8 cellular contexts compared by ENCODE assay signal in the genomic region with DNA sequence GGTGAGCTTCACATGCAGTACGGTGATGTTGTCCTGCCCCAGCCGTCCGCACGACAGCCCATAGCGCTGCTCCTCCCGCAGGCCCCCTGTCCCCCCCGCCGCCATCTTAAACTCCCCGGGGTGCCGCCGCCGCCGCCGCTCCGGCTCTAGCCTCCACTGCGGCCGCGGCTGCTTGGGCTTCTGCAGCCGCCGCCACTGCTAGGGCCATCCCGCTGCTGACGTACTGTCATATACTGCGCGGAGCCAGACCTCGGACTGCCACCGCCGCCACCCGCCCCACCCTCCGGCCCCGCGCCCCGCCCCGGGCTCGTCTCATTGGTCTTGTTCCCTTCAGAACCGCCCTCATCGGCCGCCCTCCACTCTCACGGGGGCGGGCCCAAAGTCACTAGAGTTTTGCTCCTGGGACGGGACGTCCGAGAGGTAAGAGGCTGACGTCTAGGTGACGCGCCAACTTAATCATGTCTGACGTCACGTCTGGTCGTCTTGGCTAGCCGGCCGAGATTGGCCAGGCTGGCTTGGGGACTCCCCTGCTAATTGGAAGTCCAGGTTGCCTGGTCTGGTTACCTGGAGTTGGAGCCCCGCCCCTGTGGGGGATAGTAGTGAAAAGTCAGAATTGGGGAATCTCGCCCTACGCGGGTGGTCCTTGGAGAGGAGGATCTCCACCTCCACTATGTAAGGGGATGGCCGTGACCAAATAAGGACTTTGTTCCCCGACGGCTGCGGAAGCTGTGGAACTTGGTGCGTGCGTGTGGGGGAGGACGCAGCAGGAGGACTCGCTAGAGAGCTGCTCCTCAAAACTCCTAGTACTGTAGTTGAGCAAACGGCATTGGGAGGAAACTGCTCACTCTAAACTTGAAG. TPM values are rescaled to one million over a fixed set of nuclear protein-coding genes. Genes with fewer than 3 reads are reported as not detected.
DNase-seq lines count a peak whose midpoint lies in the region; ATAC-seq, FAIRE-seq and TF ChIP-seq lines count a peak whose summit lies in the region.

A gene (minus strand): TSS at position 235 of the 858 bp plus-strand sequence. CDS start 130 bp downstream, at position 105.

- H3K23ac ChIP-seq in H1 (ENCODE audit: insufficient read length), result no peak within 1 kb of the TSS

- H3K36me3 ChIP-seq in CD8-positive, alpha-beta memory T cell (ENCODE audit: insufficient read depth, low read length), result no peaks in the 10 kb centered on the region
- H3K36me3 ChIP-seq in NT2/D1 (ENCODE audit: insufficient read depth, insufficient read length, low read length), result peaks cover 4% of the 10 kb centered on the region
- no peaks in the 10 kb centered on the region for H3K36me3 ChIP-seq in H1 (ENCODE audit: control insufficient read depth in 2 of 4, insufficient read depth in 4 of 4, low read length in 3 of 4)

- no peak for TF ChIP-seq RAD21 in H1 (IDR thresholded peaks at IDR 0.05 in 1 of 2, conservative IDR thresholded peaks at IDR 0.05 in 1 of 2; ENCODE audit: low read depth in 2 of 2, low read length in 2 of 2)

- H3K4me3 ChIP-seq in CD8-positive, alpha-beta memory T cell (ENCODE audit: low read length), result peak within 1 kb of the TSS; percentile 70
- H3K4me3 ChIP-seq in NT2/D1 (ENCODE audit: insufficient read length, low read depth) (peak within 1 kb of the TSS; percentile 85), H1 (ENCODE audit: extremely low read depth in 1 of 4, insufficient read depth in 2 of 4, low read depth in 3 of 4, low read length in 4 of 4) (peak within 1 kb of the TSS; percentile 62 to 91 (median 82))

- peak within 1 kb of the TSS; percentile 42 for H3K4ac ChIP-seq in H1 (replicated peaks; ENCODE audit: insufficient read length, low read depth, low read length)

- H3K4me2 ChIP-seq in H1 (ENCODE audit: insufficient read depth in 1 of 2, low read depth in 2 of 2, low read length in 2 of 2), result peak within 1 kb of the TSS; percentile 94

- H3K27ac Mint-ChIP-seq in CD8-positive, alpha-beta memory T cell, result peak within 1 kb of the TSS; percentile 95 to 100 (median 99)
- peak within 1 kb of the TSS; percentile 99 for H3K27ac Mint-ChIP-seq in memory B cell

- FAIRE-seq in H1 (lab: Jason Lieb, UNC), result no peak

- H3K4me1 Mint-ChIP-seq in CD8-positive, alpha-beta memory T cell, result peaks cover 34 to 46% (median 38%) of the 10 kb centered on the region in 3 donors
- H3K4me1 Mint-ChIP-seq in memory B cell, result peaks cover 36% of the 10 kb centered on the region

- no peak within 1 kb of the TSS for H2BK120ac ChIP-seq in H1 (replicated peaks; ENCODE audit: low read depth, low read length)

- peak within 1 kb of the TSS; percentile 86 to 99 (median 95) for H3K4me3 Mint-ChIP-seq in CD8-positive, alpha-beta memory T cell
- H3K4me3 Mint-ChIP-seq in memory B cell, result peak within 1 kb of the TSS; percentile 99

- peak within 1 kb of the TSS; percentile 55 for H4K5ac ChIP-seq in H1 (ENCODE audit: insufficient read length, low read depth, low read length)

- ATAC-seq in GM19455 (IDR thresholded peaks at IDR 0.05; ENCODE audit: unreplicated experiment) (peak; percentile 88), memory B cell (ENCODE audit: low read depth) (peak; percentile 78)

- 0 out of 2 replicates have a peak within 1 kb of the TSS, but pooled peaks have one; percentile 35 for H2BK15ac ChIP-seq in H1 (ENCODE audit: low read length)

- H2AFZ ChIP-seq in H1 (ENCODE audit: low read length), result peak within 1 kb of the TSS; percentile 75

- POLR2A ChIA-PET in CD8-positive, alpha-beta memory T cell (lab: Charles Lee), result interaction anchor here (0.6 to 1.6 kb wide), 3 partner anchors 93 to 791 kb away, joined by 3 to 5 read pairs (median 4); no protein-coding TSS in a partner anchor
- POLR2A ChIA-PET in H1 (lab: Charles Lee; ENCODE audit: partially characterized antibody), result interaction anchor here (0.7 to 3.1 kb wide), 18 partner anchors 11 to 313 kb away, joined by 3 to 9 read pairs (median 3); a partner anchor contains a TSS

- peak within 1 kb of the TSS; percentile 55; the same call in 1 of the 2 replicates for H2AK5ac ChIP-seq in H1 (ENCODE audit: low read depth, low read length)

- CTCF ChIA-PET in CD8-positive, alpha-beta memory T cell (lab: Charles Lee), result interaction anchor here (0.7 to 1.8 kb wide), 10 partner anchors 8 to 639 kb away, joined by 3 to 8 read pairs (median 3); no protein-coding TSS in a partner anchor
- CTCF ChIA-PET in H1 (lab: Charles Lee; ENCODE audit: partially characterized antibody), result interaction anchor here (0.6 to 5.9 kb wide), 11 partner anchors 18 to 631 kb away, joined by 3 to 38 read pairs (median 3); no protein-coding TSS in a partner anchor

- peak within 1 kb of the TSS; percentile 96 for H2BK12ac ChIP-seq in H1 (ENCODE audit: low read depth, low read length)

- H3K27ac ChIP-seq in CD8-positive, alpha-beta memory T cell (ENCODE audit: low read depth, low read length), result peak within 1 kb of the TSS; percentile 89
- peak within 1 kb of the TSS; percentile 87; the same call in 1 of the 2 replicates for H3K27ac ChIP-seq in H1 (ENCODE audit: low read depth, low read length)

- H3K18ac ChIP-seq in H1 (ENCODE audit: extremely low read depth, low read length), result peak within 1 kb of the TSS; percentile 93

- no peaks in the 10 kb centered on the region for H3K27me3 ChIP-seq in CD8-positive, alpha-beta memory T cell (ENCODE audit: insufficient read depth, low read length, poor library complexity, severe bottlenecking)
- H3K27me3 ChIP-seq in NT2/D1 (ENCODE audit: insufficient read depth, insufficient read length) (peaks cover 12% of the 10 kb centered on the region), H1 (replicated peaks in 1 of 4; ENCODE audit: control insufficient read depth in 3 of 4, extremely low read depth in 1 of 4, insufficient read depth in 3 of 4, low read length in 3 of 4) (peaks cover 0 to 12% (median 9%) of the 10 kb centered on the region in 4 experiments; a peak in 5 of 7 replicates)

- peaks cover 13 to 14% of the 10 kb centered on the region in 2 experiments for H4K20me1 ChIP-seq in H1 (replicated peaks in 1 of 2; ENCODE audit: control insufficient read depth in 1 of 2, insufficient read depth in 2 of 2, low read length in 2 of 2)

- no peak within 1 kb of the TSS for H3K14ac ChIP-seq in H1 (ENCODE audit: insufficient read length)

- H3K27me3 Mint-ChIP-seq in CD8-positive, alpha-beta memory T cell, result peaks cover 0 to 7% of the 10 kb centered on the region in 2 donors
- no peaks in the 10 kb centered on the region for H3K27me3 Mint-ChIP-seq in memory B cell

- peaks cover 17% of the 10 kb centered on the region for H3K4me1 ChIP-seq in CD8-positive, alpha-beta memory T cell (ENCODE audit: insufficient read depth, low read length)
- H3K4me1 ChIP-seq in NT2/D1 (ENCODE audit: insufficient read depth, insufficient read length) (peaks cover 8% of the 10 kb centered on the region), H1 (replicated peaks in 1 of 4; ENCODE audit: control insufficient read depth in 3 of 4, insufficient read depth in 4 of 4, low read length in 3 of 4) (peaks cover 13 to 27% (median 18%) of the 10 kb centered on the region in 4 experiments; a peak in 6 of 7 replicates)

- no peak within 1 kb of the TSS for H3K56ac ChIP-seq in H1 (replicated peaks; ENCODE audit: insufficient read length, low read depth, low read length)

- peaks cover 0 to 13% (median 0%) of the 10 kb centered on the region in 3 donors for H3K36me3 Mint-ChIP-seq in CD8-positive, alpha-beta memory T cell
- H3K36me3 Mint-ChIP-seq in memory B cell, result peaks cover 2% of the 10 kb centered on the region

- no peaks in the 10 kb centered on the region for H3K9me3 ChIP-seq in CD8-positive, alpha-beta memory T cell (ENCODE audit: low read length)
- no peaks in the 10 kb centered on the region for H3K9me3 ChIP-seq in NT2/D1 (ENCODE audit: insufficient read depth, low read length)
- no peaks in the 10 kb centered on the region for H3K9me3 ChIP-seq in H1 (ENCODE audit: insufficient read depth in 2 of 2, low read depth in 1 of 2, low read length in 1 of 2)

- H4K91ac ChIP-seq in H1 (replicated peaks; ENCODE audit: insufficient read length, low read length), result peak within 1 kb of the TSS; percentile 44

- no peak for TF ChIP-seq CTCF in H1 (IDR thresholded peaks at IDR 0.05; ENCODE audit: control extremely low read depth in 1 of 3, insufficient read depth in 1 of 3, low read depth in 1 of 3, low read length in 3 of 3)

- H2BK5ac ChIP-seq in H1 (ENCODE audit: low read depth, low read length), result peak within 1 kb of the TSS; percentile 90

- peak within 1 kb of the TSS; percentile 90 for H3K9ac ChIP-seq in NT2/D1 (ENCODE audit: insufficient read length, low read depth)
- peak within 1 kb of the TSS; percentile 72 to 86 (median 77) for H3K9ac ChIP-seq in H1 (replicated peaks in 1 of 4; ENCODE audit: extremely low read depth in 1 of 4, low read depth in 3 of 4, low read length in 3 of 4)

- WGBS in H1 (ENCODE audit: extremely low coverage in 1 of 2, insufficient coverage in 1 of 2, insufficient read length in 1 of 2, insufficient replicate concordance in 2 of 2, low coverage in 1 of 2, low lambda C conversion rate in 2 of 2, missing lambda C conversion rate in 1 of 2), 2 experiments, result 4% methylated on average over 27 of the region's 63 CpGs; no CpG with 5 or more reads in 1 of the 2 experiments

- peaks cover 3% of the 10 kb centered on the region; the same call in 1 of the 2 replicates for H3K79me1 ChIP-seq in H1 (ENCODE audit: low read depth, low read length)

- H3K9me3 Mint-ChIP-seq in CD8-positive, alpha-beta memory T cell, result no peaks in the 10 kb centered on the region
- H3K9me3 Mint-ChIP-seq in memory B cell, result no peaks in the 10 kb centered on the region

- TF ChIP-seq EP300 in H1 (IDR thresholded peaks at IDR 0.05; ENCODE audit: borderline replicate concordance in 1 of 2, low read depth in 2 of 2, low read length in 2 of 2), result no peak

- no peak within 1 kb of the TSS for H2BK20ac ChIP-seq in H1 (ENCODE audit: low read length)

- TF ChIP-seq POLR2A in H1 (IDR thresholded peaks at IDR 0.05; ENCODE audit: control extremely low read depth in 1 of 2, low read depth in 2 of 2, low read length in 2 of 2), result peak; percentile 47 to 52; a peak in 2 of 3 replicates

- H3K79me2 ChIP-seq in H1 (ENCODE audit: control insufficient read depth in 1 of 2, insufficient read depth in 2 of 2, low read length in 2 of 2), result peaks cover 5 to 36% of the 10 kb centered on the region in 2 experiments; a peak in 3 of 4 replicates

- H3K23me2 ChIP-seq in H1 (ENCODE audit: low read depth, low read length), result peaks cover 17% of the 10 kb centered on the region

- DNase-seq in CD8-positive, alpha-beta memory T cell, result peak; percentile 94 to 98 (median 96)
- DNase-seq in HK-2 (ENCODE audit: unreplicated experiment) (peak; percentile 93), NT2/D1 (ENCODE audit: low read depth, low spot score) (peak; percentile 70), H1 (ENCODE audit: low read depth in 1 of 2, low spot score in 2 of 2) (peak; percentile 93 to 97), memory B cell (ENCODE audit: low spot score in 2 of 2) (peak; percentile 93 to 98)
- peak; percentile 98 for DNase-seq in activated CD8-positive, alpha-beta memory T cell treated with anti-CD3 and anti-CD28 coated beads, Interleukin-2, amount 50 U/mL, for 1 hour (ENCODE audit: extremely low read depth)
- peak; percentile 93 for DNase-seq in stimulated activated CD8-positive, alpha-beta memory T cell treated with anti-CD3 and anti-CD28 coated beads, Interleukin-12 subunit alpha, Interleukin-12 subunit beta, amount 100 ng/mL, for 1 hour (ENCODE audit: low read depth)

- H4K8ac ChIP-seq in H1 (ENCODE audit: extremely low read depth, insufficient read depth, low read length), result peak within 1 kb of the TSS; percentile 90

RNA-seq across cellular contexts. Expression of the gene that starts here (rescaled TPM):
- total RNA-seq in CD8-positive, alpha-beta memory T cell, result 10 to 100 TPM; 90.6 to 91.3 TPM
- polyA plus RNA-seq in CD8-positive, alpha-beta memory T cell, result 5.0 TPM
- 21.7 and 29.4 TPM in 2 replicates for total RNA-seq in H1 (2021; fragmentation: NEBNext Ultra II Directional; extraction: Animal tissue kit (Norgen Biotek cat#: 25700))
- polyA plus RNA-seq in H1 (2011; rRNA removed), result 4.0 and 6.3 TPM in 2 replicates
- polyA plus RNA-seq in H1 (2011; cell fraction: cytosol; rRNA removed), result 7.1 TPM
- polyA plus RNA-seq in H1 (2011; cell fraction: nucleus; rRNA removed), result 13.8 TPM
- 7.5 to 11.3 TPM (median 7.8 TPM) in 4 replicates for polyA plus RNA-seq in H1 (2012, experiment 1 of 2)
- 1.0 TPM for polyA plus RNA-seq in H1 (2012, experiment 2 of 2)
- 16.5 TPM for polyA plus RNA-seq in H1 (2013, experiment 1 of 2)
- 14.7 TPM for polyA plus RNA-seq in H1 (2013, experiment 2 of 2)
- polyA minus RNA-seq in H1 (2011; rRNA and poly(A)+ RNA removed), result 23.0 and 24.2 TPM in 2 replicates
- 12.3 TPM for polyA minus RNA-seq in H1 (2011; cell fraction: cytosol; rRNA and poly(A)+ RNA removed)
- polyA minus RNA-seq in H1 (2011; cell fraction: nucleus; rRNA and poly(A)+ RNA removed), result 79.7 TPM

Comparison
In these comparisons a context has a peak if more than half of its experiments do, and no peak if none do; other contexts are left out.
1. Peak in every context shown above with its lines: DNase-seq, ATAC-seq, H3K4me3 ChIP-seq and H3K27ac ChIP-seq.